26 cellular contexts compared by ENCODE assay signal in the genomic region with DNA sequence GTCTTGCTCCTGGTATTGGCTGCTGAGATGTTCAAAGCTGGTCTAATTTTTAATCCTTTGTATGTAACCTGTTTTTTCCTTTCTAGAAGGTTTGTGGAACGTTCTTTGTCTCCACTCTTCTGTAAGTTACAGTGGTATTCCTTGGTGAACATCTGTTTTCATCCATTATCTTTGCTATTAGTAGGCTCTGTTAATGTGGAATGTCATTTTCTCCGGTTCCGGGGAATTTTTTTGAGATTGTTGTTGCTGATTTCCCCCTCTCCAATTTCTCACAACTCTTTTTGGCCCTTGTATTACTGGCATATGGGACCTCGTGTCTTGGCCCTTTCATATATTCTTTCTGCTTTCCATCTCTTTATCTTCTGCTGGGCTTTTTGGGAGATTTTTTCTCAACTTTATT.
A peak's percentile ranks its signal among the peaks of the same experiment; 100 is the strongest.
DNase-seq lines count a peak whose midpoint lies in the region; TF ChIP-seq lines count a peak whose summit lies in the region.
"Had no signal": no experiment of that assay in that cellular context is flagged by ENCODE, and none has a peak within 500 bp of the region (broad histone marks: within the 10 kb centered on the region; RNA-seq: fewer than 3 reads in every experiment).

No MANE protein-coding gene starts in this region.

- WGBS in hepatocyte (ENCODE audit: low lambda C conversion rate, missing lambda C conversion rate), result 46% methylated on average over 4 of the region's 4 CpGs
- 88 to 89% methylated on average over 4 of the region's 4 CpGs for WGBS in sigmoid colon, 2 donors

- no peak overlapping the region for H3K4me3 ChIP-seq in ACC112 (ENCODE audit: low read depth, low read length)
- no peak overlapping the region for H3K4me3 ChIP-seq in hepatocyte
- no peak overlapping the region for H3K4me3 ChIP-seq in sigmoid colon
- H3K4me3 ChIP-seq: BLaER1, HAP-1, thoracic aorta had no signal

- peak overlapping the region; percentile 54 for H3K4me2 ChIP-seq in hepatocyte
- H3K4me2 ChIP-seq: BLaER1 had no signal

- H3K4me1 Mint-ChIP-seq in HFFc6 (ENCODE audit: low read depth), result peaks cover 46% of the 10 kb centered on the region

- H3K27ac ChIP-seq in ACC112 (ENCODE audit: low read depth, low read length) (peak overlapping the region; percentile 40; the same call in 1 of the 2 replicates), hepatocyte (peak overlapping the region; percentile 44), sigmoid colon (peak overlapping the region; percentile 42 to 76 (median 66))
- H3K27ac ChIP-seq: BLaER1, thoracic aorta had no signal

- in situ Hi-C loops in GM13976 (cut with MboI; ENCODE audit: low sequenced_read_pairs, unreplicated experiment), result no loop called here

- H3K9me3 ChIP-seq in hepatocyte (ENCODE audit: low read depth), result peaks cover 8% of the 10 kb centered on the region
- no peaks in the 10 kb centered on the region for H3K9me3 ChIP-seq in sigmoid colon
- H3K9me3 ChIP-seq: thoracic aorta had no signal

- H3K9me3 Mint-ChIP-seq in HFFc6, result peaks cover 8% of the 10 kb centered on the region; the same call in 1 of the 2 replicates
- H3K9me3 Mint-ChIP-seq: immature natural killer cell had no signal

- no peak for TF ChIP-seq POLR2A in sigmoid colon (IDR thresholded peaks at IDR 0.05)

- H3K9me2 ChIP-seq in hepatocyte (replicated peaks; ENCODE audit: insufficient read depth), result no peaks in the 10 kb centered on the region

- TF ChIP-seq CTCF in HFFc6 (IDR thresholded peaks at IDR 0.05) (no peak), hepatocyte (IDR thresholded peaks at IDR 0.05; ENCODE audit: poor library complexity) (no peak), sigmoid colon (IDR thresholded peaks at IDR 0.05) (no peak), GM13976 (IDR thresholded peaks at IDR 0.05; ENCODE audit: borderline replicate concordance, control extremely low read depth, extremely low read depth, insufficient read depth, missing control alignments) (no peak)

- H3K4me1 ChIP-seq in ACC112 (ENCODE audit: control insufficient read depth, insufficient read depth, low read length, unreplicated experiment) (peaks cover 30% of the 10 kb centered on the region), hepatocyte (ENCODE audit: insufficient read depth) (peaks cover 54% of the 10 kb centered on the region), sigmoid colon (peaks cover 0 to 44% (median 34%) of the 10 kb centered on the region in 4 donors)

- H3K36me3 Mint-ChIP-seq in HFFc6 (ENCODE audit: low read depth), result peaks cover 9% of the 10 kb centered on the region

- no peaks in the 10 kb centered on the region for H3K27me3 ChIP-seq in ACC112 (ENCODE audit: insufficient read depth, low read length)
- no peaks in the 10 kb centered on the region for H3K27me3 ChIP-seq in hepatocyte
- H3K27me3 ChIP-seq in sigmoid colon, result no peaks in the 10 kb centered on the region
- H3K27me3 ChIP-seq: BLaER1 had no signal

- H4K20me1 ChIP-seq in hepatocyte (ENCODE audit: insufficient read depth, poor library complexity, severe bottlenecking), result no peaks in the 10 kb centered on the region
- H4K20me1 ChIP-seq: BLaER1 had no signal

- H3K79me2 ChIP-seq in ACC112 (ENCODE audit: control insufficient read depth, insufficient read depth, low read length, unreplicated experiment), result peaks cover 39% of the 10 kb centered on the region
- H3K79me2 ChIP-seq in hepatocyte, result peaks cover 60% of the 10 kb centered on the region

- intact Hi-C loops in sigmoid colon (cut with DNase I), result no loop called here

- no peaks in the 10 kb centered on the region; the same call in 1 of the 2 replicates for H3K27me3 Mint-ChIP-seq in HFFc6 (ENCODE audit: insufficient read depth)
- H3K27me3 Mint-ChIP-seq: activated naive CD4-positive, alpha-beta T cell treated with anti-CD3 and anti-CD28 coated beads, Interleukin-2, amount 50 U/mL, for 24 hours; activated T-helper 17 cell treated with anti-CD3 and anti-CD28 coated beads, Interleukin-2, amount 50 U/mL, for 72 hours; stimulated activated naive CD8-positive, alpha-beta T cell treated with anti-CD3 and anti-CD28 coated beads, Interleukin-15, amount 100 ng/mL, for 72 hours had no signal

- peak overlapping the region; percentile 56; the same call in 1 of the 2 replicates for H3K27ac Mint-ChIP-seq in HFFc6
- H3K27ac Mint-ChIP-seq: activated CD8-positive, alpha-beta T cell treated with anti-CD3 and anti-CD28 coated beads, Interleukin-2, amount 10 ng/mL, durations not matched to agents 7 days and 5 days; activated naive CD4-positive, alpha-beta T cell treated with anti-CD3 and anti-CD28 coated beads, Interleukin-2, amount 50 U/mL, for 24 hours; activated T-helper 17 cell treated with anti-CD3 and anti-CD28 coated beads, Interleukin-2, amount 50 U/mL, for 72 hours; immature natural killer cell; stimulated activated naive CD8-positive, alpha-beta T cell treated with anti-CD3 and anti-CD28 coated beads, Interleukin-15, amount 100 ng/mL, for 72 hours had no signal

- TF ChIP-seq EP300 in sigmoid colon (IDR thresholded peaks at IDR 0.05), result no peak

- H2AFZ ChIP-seq in ACC112 (ENCODE audit: low read length, unreplicated experiment) (no peak overlapping the region), hepatocyte (no peak overlapping the region)

- H3K4me3 Mint-ChIP-seq in HFFc6, result no peak overlapping the region; the same call in 1 of the 2 replicates
- H3K4me3 Mint-ChIP-seq: activated CD8-positive, alpha-beta T cell treated with anti-CD3 and anti-CD28 coated beads, Interleukin-2, amount 10 ng/mL, durations not matched to agents 7 days and 5 days; activated naive CD4-positive, alpha-beta T cell treated with anti-CD3 and anti-CD28 coated beads, Interleukin-2, amount 50 U/mL, for 24 hours; activated T-helper 17 cell treated with anti-CD3 and anti-CD28 coated beads, Interleukin-2, amount 50 U/mL, for 72 hours; immature natural killer cell; stimulated activated naive CD8-positive, alpha-beta T cell treated with anti-CD3 and anti-CD28 coated beads, Interleukin-15, amount 100 ng/mL, for 72 hours had no signal

- H3K36me3 ChIP-seq in ACC112 (ENCODE audit: insufficient read depth, low read length) (no peaks in the 10 kb centered on the region), hepatocyte (replicated peaks; ENCODE audit: insufficient read depth, low read depth) (no peaks in the 10 kb centered on the region), sigmoid colon (no peaks in the 10 kb centered on the region)
- H3K36me3 ChIP-seq: HAP-1, thoracic aorta had no signal

- DNase-seq in HFFc6 (no peak), hepatocyte (ENCODE audit: low spot score) (no peak), sigmoid colon (no peak), GM13976 (ENCODE audit: low spot score) (no peak)
- DNase-seq in activated naive CD4-positive, alpha-beta T cell treated with anti-CD3 and anti-CD28 coated beads, Interleukin-2, amount 50 U/mL, for 16 hours, result no peak
- no peak for DNase-seq in stimulated activated CD4-positive, alpha-beta T cell treated with anti-CD3 and anti-CD28 coated beads, Interleukin-4, amount 100 ng/mL, for 4 hours
- DNase-seq in activated CD4-positive, CD25-positive, alpha-beta regulatory T cell (lab: John Stamatoyannopoulos, UW), result no peak
- DNase-seq: activated CD8-positive, alpha-beta T cell treated with anti-CD3 and anti-CD28 coated beads, Interleukin-2, amount 10 ng/mL, durations not matched to agents 7 days and 5 days; amniotic stem cell; hypothalamus; immature natural killer cell; Karpas-422; left colon; NCI-H1417; NCI-H2029 treated with DMSO at 0.1 percent for 48 hours; NCI-H526; nucleus accumbens; stimulated activated CD4-positive, alpha-beta T cell treated with anti-CD3 and anti-CD28 coated beads, Interleukin-2, amount 100 ng/mL, for 24 hours; stimulated activated naive CD8-positive, alpha-beta T cell treated with anti-CD3 and anti-CD28 coated beads, Interleukin-15, amount 100 ng/mL, for 72 hours; T-helper 2 cell had no signal
